Comparison of ENCODE assay signal across 10 cellular contexts in the genomic region with DNA sequence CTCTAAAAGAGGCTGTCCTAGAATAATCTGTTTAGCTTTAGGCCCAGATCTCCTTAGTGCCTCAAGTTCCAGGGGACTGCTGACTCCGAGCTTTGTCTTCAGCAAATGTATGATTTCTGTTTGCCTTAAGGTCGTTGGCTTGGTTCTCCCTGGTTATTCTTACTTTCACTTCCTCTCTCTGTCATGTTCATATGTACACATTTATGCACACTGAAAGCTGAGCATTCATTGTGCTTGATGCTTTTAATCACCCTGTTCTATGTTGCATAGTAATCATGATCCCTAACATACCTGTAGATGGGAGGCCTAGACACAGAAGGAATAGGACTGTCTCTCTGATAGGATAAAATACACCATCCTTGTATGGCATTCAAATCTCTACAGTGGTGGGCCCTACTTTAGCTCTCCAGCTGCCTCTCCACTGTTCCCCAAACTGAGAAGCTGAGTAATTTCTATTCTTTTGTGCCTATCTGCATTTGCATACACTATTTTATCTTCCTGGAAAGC. TPM values are rescaled to one million over a fixed set of nuclear protein-coding genes. Genes with fewer than 3 reads are reported as not detected.
DNase-seq lines count a peak whose midpoint lies in the region; ATAC-seq and TF ChIP-seq lines count a peak whose summit lies in the region.
"Had no signal": no experiment of that assay in that cellular context is flagged by ENCODE, and none has a peak within 500 bp of the region (broad histone marks: within the 10 kb centered on the region; RNA-seq: fewer than 3 reads in every experiment).

No MANE protein-coding gene starts in this region.

- no peaks in the 10 kb centered on the region for H3K9me3 Mint-ChIP-seq in activated naive CD8-positive, alpha-beta T cell treated with anti-CD3 and anti-CD28 coated beads, Interleukin-2, amount 10 ng/mL, durations not matched to agents 7 days and 5 days
- peaks cover 6% of the 10 kb centered on the region for H3K9me3 Mint-ChIP-seq in activated naive CD8-positive, alpha-beta T cell treated with anti-CD3 and anti-CD28 coated beads for 36 hours
- H3K9me3 Mint-ChIP-seq in endothelial cell (ENCODE audit: unreplicated experiment), result no peaks in the 10 kb centered on the region

- TF ChIP-seq POLR2A in transverse colon (IDR thresholded peaks at IDR 0.05), result no peak
- no peak for TF ChIP-seq POLR2A in erythroblast (IDR thresholded peaks at IDR 0.05; ENCODE audit: low read length)

- H3K36me3 ChIP-seq in WERI-Rb-1, result no peaks in the 10 kb centered on the region; the same call in 1 of the 2 replicates
- H3K36me3 ChIP-seq in transverse colon, result no peaks in the 10 kb centered on the region

- H3K4me1 Mint-ChIP-seq in activated naive CD8-positive, alpha-beta T cell treated with anti-CD3 and anti-CD28 coated beads, Interleukin-2, amount 10 ng/mL, durations not matched to agents 7 days and 5 days, result peaks cover 38% of the 10 kb centered on the region
- H3K4me1 Mint-ChIP-seq in activated naive CD8-positive, alpha-beta T cell treated with anti-CD3 and anti-CD28 coated beads for 36 hours, result peaks cover 42% of the 10 kb centered on the region
- no peaks in the 10 kb centered on the region for H3K4me1 Mint-ChIP-seq in endothelial cell (ENCODE audit: unreplicated experiment)

- DNase-seq in activated naive CD8-positive, alpha-beta T cell treated with anti-CD3 and anti-CD28 coated beads, Interleukin-2, amount 10 ng/mL, durations not matched to agents 7 days and 5 days, result no peak
- no peak for DNase-seq in activated naive CD8-positive, alpha-beta T cell treated with anti-CD3 and anti-CD28 coated beads for 36 hours
- DNase-seq in WERI-Rb-1, result no peak
- no peak for DNase-seq in transverse colon
- no peak for DNase-seq in erythroblast (lab: John Stamatoyannopoulos, UW)
- no peak for DNase-seq in endothelial cell (ENCODE audit: low spot score)
- DNase-seq in posterior cingulate gyrus, result no peak
- DNase-seq: ACHN, IMR-90 had no signal

- H3K9me3 ChIP-seq in WERI-Rb-1 (ENCODE audit: severe bottlenecking) (no peaks in the 10 kb centered on the region), transverse colon (no peaks in the 10 kb centered on the region)

- peaks cover 3% of the 10 kb centered on the region for H3K27me3 Mint-ChIP-seq in activated naive CD8-positive, alpha-beta T cell treated with anti-CD3 and anti-CD28 coated beads, Interleukin-2, amount 10 ng/mL, durations not matched to agents 7 days and 5 days
- no peaks in the 10 kb centered on the region for H3K27me3 Mint-ChIP-seq in activated naive CD8-positive, alpha-beta T cell treated with anti-CD3 and anti-CD28 coated beads for 36 hours
- H3K27me3 Mint-ChIP-seq in endothelial cell (ENCODE audit: unreplicated experiment), result peaks cover 12% of the 10 kb centered on the region

- H3K27me3 ChIP-seq in WERI-Rb-1 (ENCODE audit: insufficient read depth, low read depth, severe bottlenecking), result peaks cover 2% of the 10 kb centered on the region
- no peaks in the 10 kb centered on the region for H3K27me3 ChIP-seq in transverse colon

- POLR2A ChIA-PET in activated naive CD8-positive, alpha-beta T cell treated with anti-CD3 and anti-CD28 coated beads, Interleukin-2, amount 10 ng/mL, durations not matched to agents 7 days and 5 days (lab: Charles Lee), result interaction anchor here (1.4 to 2.0 kb wide), 3 partner anchors 10 to 16 kb away, joined by 3 to 5 read pairs (median 4); no protein-coding TSS in a partner anchor

- WGBS in transverse colon (ENCODE audit: low coverage in 1 of 2), 2 donors, result 0 to 16% methylated on average over 1 to 2 of the region's 2 CpGs

- H3K4me3 ChIP-seq in WERI-Rb-1 (ENCODE audit: low read depth, low read length) (no peak overlapping the region), transverse colon (no peak overlapping the region)

- peaks cover 0 to 19% (median 0%) of the 10 kb centered on the region in 4 donors for H3K4me1 ChIP-seq in transverse colon

- in situ Hi-C loops in transverse colon (cut with MboI; ENCODE audit: low pct_ligation_motif_present in 1 of 4, low pct_unique_long_range_greater_than_20kb in 1 of 4, low sequenced_read_pairs in 3 of 4), result no loop called here

- no peak for TF ChIP-seq EP300 in transverse colon (IDR thresholded peaks at IDR 0.05; ENCODE audit: low read depth)

- no peak for TF ChIP-seq CTCF in WERI-Rb-1 (IDR thresholded peaks at IDR 0.05; ENCODE audit: low read depth, low read length)
- no peak for TF ChIP-seq CTCF in transverse colon (IDR thresholded peaks at IDR 0.05)
- TF ChIP-seq CTCF in endothelial cell (IDR thresholded peaks at IDR 0.05; ENCODE audit: unreplicated experiment), result no peak

- intact Hi-C loops in transverse colon (cut with DNase I; ENCODE audit: low total_unique reads) (no loop called here), posterior cingulate gyrus (cut with DNase I) (no loop called here)

- H3K27ac ChIP-seq in WERI-Rb-1 (0 out of 2 replicates have a peak overlapping the region, but pooled peaks have one; percentile 11), transverse colon (peak overlapping the region; percentile 28 to 74 (median 44))

- peaks cover 21% of the 10 kb centered on the region for H3K36me3 Mint-ChIP-seq in activated naive CD8-positive, alpha-beta T cell treated with anti-CD3 and anti-CD28 coated beads, Interleukin-2, amount 10 ng/mL, durations not matched to agents 7 days and 5 days
- H3K36me3 Mint-ChIP-seq in activated naive CD8-positive, alpha-beta T cell treated with anti-CD3 and anti-CD28 coated beads for 36 hours, result peaks cover 25% of the 10 kb centered on the region
- H3K36me3 Mint-ChIP-seq in endothelial cell (ENCODE audit: low read depth, unreplicated experiment), result no peaks in the 10 kb centered on the region

- H3K27ac Mint-ChIP-seq in activated naive CD8-positive, alpha-beta T cell treated with anti-CD3 and anti-CD28 coated beads, Interleukin-2, amount 10 ng/mL, durations not matched to agents 7 days and 5 days, result no peak overlapping the region
- H3K27ac Mint-ChIP-seq in activated naive CD8-positive, alpha-beta T cell treated with anti-CD3 and anti-CD28 coated beads for 36 hours, result no peak overlapping the region
- H3K27ac Mint-ChIP-seq in endothelial cell (ENCODE audit: unreplicated experiment), result no peak overlapping the region

- no peak overlapping the region for H3K4me3 Mint-ChIP-seq in activated naive CD8-positive, alpha-beta T cell treated with anti-CD3 and anti-CD28 coated beads, Interleukin-2, amount 10 ng/mL, durations not matched to agents 7 days and 5 days
- H3K4me3 Mint-ChIP-seq in activated naive CD8-positive, alpha-beta T cell treated with anti-CD3 and anti-CD28 coated beads for 36 hours, result no peak overlapping the region
- no peak overlapping the region for H3K4me3 Mint-ChIP-seq in endothelial cell (ENCODE audit: unreplicated experiment)

- peak; percentile 59 for ATAC-seq in activated naive CD8-positive, alpha-beta T cell treated with anti-CD3 and anti-CD28 coated beads, Interleukin-2, amount 10 ng/mL, durations not matched to agents 7 days and 5 days (ENCODE audit: low read depth)
- ATAC-seq in HG03095 (IDR thresholded peaks at IDR 0.05; ENCODE audit: unreplicated experiment), result peak; percentile 72

RNA-seq across cellular contexts. Expression of gene PPFIBP2, which starts 7.2 kb away (rescaled TPM):
- total RNA-seq in activated naive CD8-positive, alpha-beta T cell treated with anti-CD3 and anti-CD28 coated beads, Interleukin-2, amount 10 ng/mL, durations not matched to agents 7 days and 5 days, result 10 to 100 TPM; 19.9 to 25.7 TPM
- total RNA-seq in activated naive CD8-positive, alpha-beta T cell treated with anti-CD3 and anti-CD28 coated beads for 36 hours, result 10 to 100 TPM; 18.6 to 18.7 TPM
- 100 to 1,000 TPM in 1 of 4 donors, 10 to 100 TPM in 3; 36.0 to 257 (median 83.3) TPM for total RNA-seq in transverse colon
- 7.3 TPM for total RNA-seq in endothelial cell (ENCODE audit: unreplicated experiment)

RNA-seq across cellular contexts. Expression of gene OLFML1, which starts 35.7 kb away (rescaled TPM):
- total RNA-seq in activated naive CD8-positive, alpha-beta T cell treated with anti-CD3 and anti-CD28 coated beads, Interleukin-2, amount 10 ng/mL, durations not matched to agents 7 days and 5 days, result not detected
- total RNA-seq in activated naive CD8-positive, alpha-beta T cell treated with anti-CD3 and anti-CD28 coated beads for 36 hours, result not detected
- 1 to 10 TPM in 2 of 4 donors, under 1 TPM in 1, not detected in 1; 0.20 to 4.8 (median 2.6) TPM for total RNA-seq in transverse colon
- 0.33 TPM for total RNA-seq in endothelial cell (ENCODE audit: unreplicated experiment)
